Comparison of ENCODE assay signal across 24 cellular contexts in genomic region chr16:58046054-58046881, GRCh38. TPM values are rescaled to one million over a fixed set of nuclear protein-coding genes. Genes with fewer than 3 reads are reported as not detected.
DNase-seq lines count a peak whose midpoint lies in the region; ATAC-seq and TF ChIP-seq lines count a peak whose summit lies in the region.
"Had no signal": no experiment of that assay in that cellular context is flagged by ENCODE, and none has a peak within 500 bp of the region (broad histone marks: within the 10 kb centered on the region; RNA-seq: fewer than 3 reads in every experiment).

No MANE protein-coding gene starts in this region.

- H3K9me3 Mint-ChIP-seq in effector memory CD8-positive, alpha-beta T cell = no peaks in the 10 kb centered on the region
- H3K9me3 Mint-ChIP-seq: activated T-cell treated with anti-CD3 and anti-CD28 coated beads, Interleukin-2, amount 50 U/mL, for 72 hours; HFFc6; T-helper 2 cell treated with Interferon-gamma antibody and Interleukin-4, amounts not matched to agents 5 μg/mL and 100 μg/mL, for 36 hours had no signal

- H3K36me3 ChIP-seq in tibial nerve = peaks cover 0 to 41% (median 0%) of the 10 kb centered on the region in 3 donors
- H3K36me3 ChIP-seq: BE2C, SJSA1 had no signal

- TF ChIP-seq CTCF in tibial nerve (IDR thresholded peaks at IDR 0.05) = no peak

- no peak overlapping the region for H3K27ac Mint-ChIP-seq in effector memory CD8-positive, alpha-beta T cell
- H3K27ac Mint-ChIP-seq: activated naive CD8-positive, alpha-beta T cell; activated T-cell treated with anti-CD3 and anti-CD28 coated beads, Interleukin-2, amount 50 U/mL, for 72 hours; HFFc6; T-helper 2 cell treated with Interferon-gamma antibody and Interleukin-4, amounts not matched to agents 5 μg/mL and 100 μg/mL, for 36 hours had no signal

- no peak for TF ChIP-seq EP300 in tibial nerve (IDR thresholded peaks at IDR 0.05)

- peak; percentile 50 for DNase-seq in SIG-M5 treated with dmso at 0.1 percent for 504 hours (lab: John Stamatoyannopoulos, UW; ENCODE audit: unreplicated experiment)
- no peak for DNase-seq in SIG-M5 (lab: John Stamatoyannopoulos, UW)
- peak; percentile 9 for DNase-seq in NOMO-1 treated with dmso at 0.1 percent for 144 hours (lab: John Stamatoyannopoulos, UW; ENCODE audit: unreplicated experiment)
- peak; percentile 59 for DNase-seq in islet precursor cell
- DNase-seq in tibial nerve (ENCODE audit: low spot score in 2 of 2) = no peak
- no peak for DNase-seq in stimulated activated CD4-positive, alpha-beta T cell treated with anti-CD3 and anti-CD28 coated beads, Interleukin-2, amount 100 ng/mL, for 48 hours
- DNase-seq in effector memory CD8-positive, alpha-beta T cell = no peak
- DNase-seq in activated naive CD4-positive, alpha-beta T cell treated with Interleukin-2 at 50 U/mL for 16 hours = no peak
- DNase-seq: activated CD8-positive, alpha-beta memory T cell treated with anti-CD3 and anti-CD28 coated beads for 24 hours; activated T-cell treated with anti-CD3 and anti-CD28 coated beads, Interleukin-2, amount 50 U/mL, for 72 hours; BE2C; head of caudate nucleus; HFFc6; lower lobe of right lung; NCI-H1048; NCI-H2029; NCI-H524 treated with DMSO at 0.1 percent for 48 hours; stimulated activated naive CD4-positive, alpha-beta T cell had no signal

- H3K27me3 Mint-ChIP-seq in effector memory CD8-positive, alpha-beta T cell = peaks cover 14 to 17% of the 10 kb centered on the region in 2 donors
- H3K27me3 Mint-ChIP-seq: activated naive CD8-positive, alpha-beta T cell had no signal

- WGBS in tibial nerve, 2 donors = 35 to 46% methylated on average over 14 of the region's 16 CpGs

- H3K4me3 ChIP-seq in tibial nerve = no peak overlapping the region
- H3K4me3 ChIP-seq: lower lobe of right lung, right atrium auricular region, SJSA1, transverse colon had no signal

- peaks cover 0 to 51% (median 22%) of the 10 kb centered on the region in 4 donors for H3K4me1 ChIP-seq in tibial nerve
- H3K4me1 ChIP-seq: BE2C, SJSA1 had no signal

- no peaks in the 10 kb centered on the region for H3K36me3 Mint-ChIP-seq in effector memory CD8-positive, alpha-beta T cell (ENCODE audit: insufficient read depth)
- H3K36me3 Mint-ChIP-seq: activated naive CD8-positive, alpha-beta T cell had no signal

- H3K4me1 Mint-ChIP-seq in effector memory CD8-positive, alpha-beta T cell (ENCODE audit: low read depth in 2 of 2) = no peaks in the 10 kb centered on the region

- no peaks in the 10 kb centered on the region for H3K27me3 ChIP-seq in tibial nerve
- H3K27me3 ChIP-seq: BE2C, right atrium auricular region, SJSA1, transverse colon had no signal

- no peak for ATAC-seq in effector memory CD8-positive, alpha-beta T cell (replicated peaks)
- ATAC-seq: activated T-cell treated with anti-CD3 and anti-CD28 coated beads, Interleukin-2, amount 50 U/mL, for 72 hours had no signal

- no peaks in the 10 kb centered on the region for H3K9me3 ChIP-seq in tibial nerve
- H3K9me3 ChIP-seq: BE2C, lower lobe of right lung, right atrium auricular region, SJSA1, transverse colon had no signal

- H3K27ac ChIP-seq in tibial nerve = peak overlapping the region; percentile 47 to 87 (median 73)
- H3K27ac ChIP-seq: 22Rv1, right atrium auricular region, SJSA1 had no signal

- TF ChIP-seq POLR2A in tibial nerve (IDR thresholded peaks at IDR 0.05) = no peak

- H3K4me3 Mint-ChIP-seq in effector memory CD8-positive, alpha-beta T cell = no peak overlapping the region
- H3K4me3 Mint-ChIP-seq: activated naive CD8-positive, alpha-beta T cell; activated T-cell treated with anti-CD3 and anti-CD28 coated beads, Interleukin-2, amount 50 U/mL, for 72 hours; HFFc6; T-helper 2 cell treated with Interferon-gamma antibody and Interleukin-4, amounts not matched to agents 5 μg/mL and 100 μg/mL, for 36 hours had no signal

RNA-seq across cellular contexts. Expression of gene MMP15, which starts 20.7 kb away (rescaled TPM):
- 10 to 100 TPM; 11.4 to 32.9 (median 28.4) TPM for total RNA-seq in tibial nerve

RNA-seq across cellular contexts. Expression of gene USB1, which starts 45.1 kb away (rescaled TPM):
- total RNA-seq in tibial nerve = 10 to 100 TPM; 23.1 to 80.4 (median 31.6) TPM

RNA-seq across cellular contexts. Expression of gene ZNF319, which starts 45.8 kb away (rescaled TPM):
- total RNA-seq in tibial nerve = 10 to 100 TPM in 1 of 4 donors, 1 to 10 TPM in 3; 7.5 to 11.6 (median 9.1) TPM

Comparison
In these comparisons a context has a peak if more than half of its experiments do, and no peak if none do; other contexts are left out.
1. DNase-seq: peak in SIG-M5 treated with dmso at 0.1 percent for 504 hours (single experiment), NOMO-1 treated with dmso at 0.1 percent for 144 hours (single experiment) and islet precursor cell (single experiment); none in SIG-M5 (single experiment), tibial nerve (0 of 2), stimulated activated CD4-positive, alpha-beta T cell treated with anti-CD3 and anti-CD28 coated beads, Interleukin-2, amount 100 ng/mL, for 48 hours (0 of 2), effector memory CD8-positive, alpha-beta T cell (0 of 3) and activated naive CD4-positive, alpha-beta T cell treated with Interleukin-2 at 50 U/mL for 16 hours (single experiment).